10 cellular contexts compared by ENCODE assay signal in the genomic region with DNA sequence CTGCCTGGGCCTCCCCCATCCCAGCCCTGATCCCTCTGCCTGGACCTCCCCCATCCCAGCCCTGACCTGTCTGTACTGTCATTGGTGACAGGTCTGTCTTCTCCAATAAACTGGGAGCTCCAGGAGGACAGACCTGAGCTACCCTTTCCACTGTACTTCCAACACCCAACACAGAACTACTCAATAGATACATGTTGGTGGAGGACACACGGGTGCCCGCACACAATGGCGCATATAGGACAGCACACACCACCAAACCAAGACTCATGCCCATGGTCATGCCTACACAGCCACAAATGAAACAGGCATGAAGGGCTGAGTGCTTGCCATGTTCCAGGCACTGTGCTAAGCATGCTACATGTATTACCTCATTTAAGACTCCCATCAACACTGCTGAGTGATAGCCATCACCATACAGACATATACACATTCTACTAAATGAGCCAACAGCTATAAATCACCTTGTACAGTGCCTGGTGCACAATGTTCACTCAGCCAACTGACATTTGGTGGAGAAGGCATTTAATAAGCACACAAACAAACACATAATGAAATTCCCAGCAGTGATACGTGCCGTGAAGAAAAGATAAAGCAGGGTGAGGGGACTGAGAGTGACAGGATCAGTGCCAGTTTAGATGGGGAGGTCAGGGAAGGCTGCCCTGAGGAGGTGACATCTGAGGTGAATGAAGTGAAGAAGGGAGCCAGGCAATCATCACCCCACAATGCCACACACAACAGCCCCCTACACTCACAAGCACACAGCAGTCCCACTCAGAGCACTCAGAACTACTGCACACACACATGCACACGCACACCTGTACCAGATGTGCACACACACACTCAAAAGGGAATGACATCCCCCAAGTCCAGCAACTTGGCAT. TPM values are rescaled to one million over a fixed set of nuclear protein-coding genes. Genes with fewer than 3 reads are reported as not detected.
DNase-seq lines count a peak whose midpoint lies in the region; ATAC-seq, FAIRE-seq and TF ChIP-seq lines count a peak whose summit lies in the region.
"Had no signal": no experiment of that assay in that cellular context is flagged by ENCODE, and none has a peak within 500 bp of the region (broad histone marks: within the 10 kb centered on the region; RNA-seq: fewer than 3 reads in every experiment).

No MANE protein-coding gene starts in this region.

- H3K14ac ChIP-seq in H1 (ENCODE audit: insufficient read length), result no peak overlapping the region

- no peaks in the 10 kb centered on the region for H3K79me1 ChIP-seq in H1 (ENCODE audit: low read depth, low read length)

- no peak overlapping the region for H2BK20ac ChIP-seq in H1 (ENCODE audit: low read length)

- H3K27me3 ChIP-seq in PC-3 (ENCODE audit: low read length) (no peaks in the 10 kb centered on the region), H1 (replicated peaks in 1 of 4; ENCODE audit: control insufficient read depth in 3 of 4, extremely low read depth in 1 of 4, insufficient read depth in 3 of 4, low read length in 3 of 4) (peaks cover 0 to 17% (median 8%) of the 10 kb centered on the region in 4 experiments; a peak in 5 of 7 replicates), psoas muscle (ENCODE audit: insufficient read depth in 3 of 3, low read length in 2 of 3) (peaks cover 0 to 24% (median 12%) of the 10 kb centered on the region in 3 donors)

- H4K20me1 ChIP-seq in PC-3 (ENCODE audit: low read length) (no peaks in the 10 kb centered on the region), H1 (replicated peaks in 1 of 2; ENCODE audit: control insufficient read depth in 1 of 2, insufficient read depth in 2 of 2, low read length in 2 of 2) (peaks cover 0 to 2% of the 10 kb centered on the region in 2 experiments)

- WGBS in H1 (ENCODE audit: extremely low coverage in 1 of 2, insufficient coverage in 1 of 2, insufficient read length in 1 of 2, insufficient replicate concordance in 2 of 2, low coverage in 1 of 2, low lambda C conversion rate in 2 of 2, missing lambda C conversion rate in 1 of 2), 2 experiments, result 76% methylated on average over 6 of the region's 6 CpGs; no CpG with 5 or more reads in 1 of the 2 experiments
- WGBS in psoas muscle, 3 donors, result 63 to 68% (median 67%) methylated on average over 6 of the region's 6 CpGs

- no TSS peak for BruUV-seq in PC-3 (replicated peaks; lab: Mats Ljungman, UMichigan)

- no peak overlapping the region for H2AFZ ChIP-seq in PC-3 (ENCODE audit: low read length)
- H2AFZ ChIP-seq in H1 (ENCODE audit: low read length), result no peak overlapping the region

- H2BK12ac ChIP-seq in H1 (ENCODE audit: low read depth, low read length), result no peak overlapping the region; the same call in 1 of the 2 replicates

- H2BK5ac ChIP-seq in H1 (ENCODE audit: low read depth, low read length), result 0 out of 2 replicates have a peak overlapping the region, but pooled peaks have one; percentile 38

- ATAC-seq in PC-3, result no peak
- no peak for ATAC-seq in psoas muscle
- ATAC-seq in HG03520 (IDR thresholded peaks at IDR 0.05; ENCODE audit: unreplicated experiment), result no peak
- no peak for ATAC-seq in GM19328 (IDR thresholded peaks at IDR 0.05; ENCODE audit: unreplicated experiment)
- no peak for ATAC-seq in Right ventricle myocardium inferior

- H4K8ac ChIP-seq in H1 (ENCODE audit: extremely low read depth, insufficient read depth, low read length), result no peak overlapping the region

- H3K9me3 ChIP-seq in PC-3 (ENCODE audit: low read length), result no peaks in the 10 kb centered on the region
- H3K9me3 ChIP-seq in H1 (ENCODE audit: insufficient read depth in 2 of 2, low read depth in 1 of 2, low read length in 1 of 2), result no peaks in the 10 kb centered on the region
- H3K9me3 ChIP-seq in psoas muscle, result no peaks in the 10 kb centered on the region
- H3K9me3 ChIP-seq: thyroid gland had no signal

- no peaks in the 10 kb centered on the region for H3F3A ChIP-seq in PC-3 (ENCODE audit: low read length, unreplicated experiment)

- H3K9ac ChIP-seq in PC-3 (ENCODE audit: low read length), result no peak overlapping the region
- H3K9ac ChIP-seq in H1 (replicated peaks in 1 of 4; ENCODE audit: extremely low read depth in 1 of 4, low read depth in 3 of 4, low read length in 3 of 4), result no peak overlapping the region

- H3K36me3 ChIP-seq in PC-3 (ENCODE audit: low read depth, low read length), result no peaks in the 10 kb centered on the region
- H3K36me3 ChIP-seq in H1 (ENCODE audit: control insufficient read depth in 2 of 4, insufficient read depth in 4 of 4, low read length in 3 of 4), result no peaks in the 10 kb centered on the region
- H3K36me3 ChIP-seq in psoas muscle (ENCODE audit: insufficient read depth in 1 of 2, low read depth in 1 of 2), result no peaks in the 10 kb centered on the region
- H3K36me3 ChIP-seq: thyroid gland had no signal

- H4K5ac ChIP-seq in H1 (ENCODE audit: insufficient read length, low read depth, low read length), result no peak overlapping the region

- no peak for TF ChIP-seq CTCF in PC-3 (conservative IDR thresholded peaks at IDR 0.05; ENCODE audit: low read depth, low read length)
- no peak for TF ChIP-seq CTCF in H1 (IDR thresholded peaks at IDR 0.05; ENCODE audit: control extremely low read depth in 1 of 3, insufficient read depth in 1 of 3, low read depth in 1 of 3, low read length in 3 of 3)
- TF ChIP-seq CTCF in psoas muscle (IDR thresholded peaks at IDR 0.05), result no peak

- no peak overlapping the region for H3K23ac ChIP-seq in H1 (ENCODE audit: insufficient read length)

- no peak overlapping the region for H2AK5ac ChIP-seq in H1 (ENCODE audit: low read depth, low read length)

- H3K56ac ChIP-seq in H1 (replicated peaks; ENCODE audit: insufficient read length, low read depth, low read length), result no peak overlapping the region

- intact Hi-C loops in PC-3 (cut with micrococcal nuclease), result loop anchor here (1.0 kb wide), 1 partner anchor 23 kb away; no protein-coding TSS in a partner anchor
- intact Hi-C loops in psoas muscle (cut with DNase I), result loop anchor here (2.0 to 10.0 kb wide), 6 partner anchors 53 to 303 kb away; a partner anchor contains a TSS
- intact Hi-C loops in Right ventricle myocardium inferior (cut with DNase I), result loop anchor here (2.0 to 10.0 kb wide), 3 partner anchors 53 to 193 kb away; a partner anchor contains a TSS

- H3K27ac ChIP-seq in PC-3 (ENCODE audit: low read length) (no peak overlapping the region), H1 (ENCODE audit: low read depth, low read length) (no peak overlapping the region), psoas muscle (no peak overlapping the region)
- H3K27ac ChIP-seq: thyroid gland had no signal

- TF ChIP-seq POLR2A in GM12892 (IDR thresholded peaks at IDR 0.05; ENCODE audit: low read depth, low read length) (no peak), H1 (IDR thresholded peaks at IDR 0.05; ENCODE audit: control extremely low read depth in 1 of 2, low read depth in 2 of 2, low read length in 2 of 2) (no peak)

- POLR2A ChIA-PET in PC-3 (lab: Charles Lee; ENCODE audit: unreplicated experiment) (no interaction called here), H1 (lab: Charles Lee; ENCODE audit: partially characterized antibody) (interaction anchor here (0.7 to 1.9 kb wide), 4 partner anchors 16 to 64 kb away, joined by 3 to 6 read pairs (median 5); no protein-coding TSS in a partner anchor)

- H3K18ac ChIP-seq in H1 (ENCODE audit: extremely low read depth, low read length), result 0 out of 2 replicates have a peak overlapping the region, but pooled peaks have one; percentile 21

- H3K4ac ChIP-seq in H1 (replicated peaks; ENCODE audit: insufficient read length, low read depth, low read length), result no peak overlapping the region

- H3K9me2 ChIP-seq in PC-3 (replicated peaks; ENCODE audit: low read length), result no peaks in the 10 kb centered on the region

- peak overlapping the region; percentile 66; the same call in 1 of the 2 replicates for H3K4me3 ChIP-seq in PC-3 (ENCODE audit: low read length)
- peak overlapping the region; percentile 24 to 60 (median 52); a peak in 6 of 8 replicates for H3K4me3 ChIP-seq in H1 (ENCODE audit: extremely low read depth in 1 of 4, insufficient read depth in 2 of 4, low read depth in 3 of 4, low read length in 4 of 4)
- peak overlapping the region; percentile 49 for H3K4me3 ChIP-seq in psoas muscle
- H3K4me3 ChIP-seq: thyroid gland had no signal

- TF ChIP-seq EP300 in H1 (IDR thresholded peaks at IDR 0.05; ENCODE audit: borderline replicate concordance in 1 of 2, low read depth in 2 of 2, low read length in 2 of 2), result no peak

- H4K91ac ChIP-seq in H1 (replicated peaks; ENCODE audit: insufficient read length, low read length), result peak overlapping the region; percentile 83

- H3K4me1 ChIP-seq in PC-3 (ENCODE audit: insufficient read depth, low read length) (peaks cover 6% of the 10 kb centered on the region; the same call in 1 of the 2 replicates), H1 (replicated peaks in 1 of 4; ENCODE audit: control insufficient read depth in 3 of 4, insufficient read depth in 4 of 4, low read length in 3 of 4) (peaks cover 3 to 12% (median 9%) of the 10 kb centered on the region in 4 experiments; a peak in 6 of 7 replicates), psoas muscle (peaks cover 3% of the 10 kb centered on the region)

- H3K4me2 ChIP-seq in PC-3 (ENCODE audit: low read length), result peak overlapping the region; percentile 93; the same call in 1 of the 2 replicates
- peak overlapping the region; percentile 33 to 85 for H3K4me2 ChIP-seq in H1 (ENCODE audit: insufficient read depth in 1 of 2, low read depth in 2 of 2, low read length in 2 of 2)

- TF ChIP-seq RAD21 in H1 (IDR thresholded peaks at IDR 0.05 in 1 of 2, conservative IDR thresholded peaks at IDR 0.05 in 1 of 2; ENCODE audit: low read depth in 2 of 2, low read length in 2 of 2), result no peak

- FAIRE-seq in GM12892 (lab: Jason Lieb, UNC) (peak; percentile 88), H1 (lab: Jason Lieb, UNC) (no peak)

- H2BK15ac ChIP-seq in H1 (ENCODE audit: low read length), result peak overlapping the region; percentile 47; the same call in 1 of the 2 replicates

- peaks cover 3% of the 10 kb centered on the region; the same call in 1 of the 2 replicates for H3K23me2 ChIP-seq in H1 (ENCODE audit: low read depth, low read length)

- no peak overlapping the region for H2BK120ac ChIP-seq in H1 (replicated peaks; ENCODE audit: low read depth, low read length)

- H3K79me2 ChIP-seq in PC-3 (ENCODE audit: low read length), result no peaks in the 10 kb centered on the region
- H3K79me2 ChIP-seq in H1 (ENCODE audit: control insufficient read depth in 1 of 2, insufficient read depth in 2 of 2, low read length in 2 of 2), result no peaks in the 10 kb centered on the region

- CTCF ChIA-PET in PC-3 (lab: Charles Lee) (interaction anchor here (0.8 kb wide), 1 partner anchor 112 kb away, joined by 3 read pairs; no protein-coding TSS in a partner anchor), H1 (lab: Charles Lee; ENCODE audit: partially characterized antibody) (interaction anchor here (0.7 to 10.9 kb wide), 11 partner anchors 7 to 148 kb away, joined by 3 to 159 read pairs (median 6); no protein-coding TSS in a partner anchor)

- DNase-seq in GM12892 (ENCODE audit: insufficient read length) (no peak), PC-3 (no peak), H1 (ENCODE audit: low read depth in 1 of 2, low spot score in 2 of 2) (no peak), psoas muscle (peak in 1 of 2 donors; percentile 15), COLO668 (lab: John Stamatoyannopoulos, UW; ENCODE audit: unreplicated experiment) (no peak), Right ventricle myocardium inferior (ENCODE audit: missing footprints) (no peak)
- DNase-seq: NCI-H446 treated with DMSO at 0.1 percent for 48 hours had no signal

RNA-seq across cellular contexts. Expression of a gene that starts 0.9 kb away (rescaled TPM):
- polyA plus RNA-seq in GM12892 (2012; ENCODE audit: missing spikeins), result 21.0 TPM
- 1.4 and 2.4 TPM in 2 replicates for total RNA-seq in PC-3 (2014; rRNA removed)
- total RNA-seq in H1 (2021; fragmentation: NEBNext Ultra II Directional; extraction: Animal tissue kit (Norgen Biotek cat#: 25700)), result 6.1 and 7.2 TPM in 2 replicates
- polyA plus RNA-seq in H1 (2011; rRNA removed), result 5.0 and 7.3 TPM in 2 replicates
- polyA plus RNA-seq in H1 (2011; cell fraction: cytosol; rRNA removed), result 4.2 TPM
- 22.7 TPM for polyA plus RNA-seq in H1 (2011; cell fraction: nucleus; rRNA removed)
- 6.2 to 8.0 TPM (median 7.3 TPM) in 4 replicates for polyA plus RNA-seq in H1 (2012, experiment 1 of 2)
- 2.7 TPM for polyA plus RNA-seq in H1 (2012, experiment 2 of 2)
- 14.6 TPM for polyA plus RNA-seq in H1 (2013, experiment 1 of 2)
- polyA plus RNA-seq in H1 (2013, experiment 2 of 2), result 10.8 TPM
- polyA minus RNA-seq in H1 (2011; rRNA and poly(A)+ RNA removed), result 1.3 and 2.0 TPM in 2 replicates
- 1.3 TPM for polyA minus RNA-seq in H1 (2011; cell fraction: cytosol; rRNA and poly(A)+ RNA removed)
- polyA minus RNA-seq in H1 (2011; cell fraction: nucleus; rRNA and poly(A)+ RNA removed), result 5.9 TPM
- total RNA-seq in psoas muscle, result under 1 TPM; 0.30 to 0.86 (median 0.58) TPM
- under 1 TPM; 0.14 to 0.46 (median 0.26) TPM for polyA plus RNA-seq in psoas muscle
- total RNA-seq in Right ventricle myocardium inferior, result 1.5 TPM

RNA-seq across cellular contexts. Expression of a gene that starts 55.4 kb away (rescaled TPM):
- 3.2 TPM for polyA plus RNA-seq in GM12892 (2012; ENCODE audit: missing spikeins)
- total RNA-seq in PC-3 (2014; rRNA removed) (14.4 and 15.2 TPM in 2 replicates), psoas muscle (10 to 100 TPM in 2 of 4 donors, 1 to 10 TPM in 2; 8.7 to 11.2 (median 9.8) TPM), Right ventricle myocardium inferior (9.1 TPM)
- total RNA-seq in H1 (2021; fragmentation: NEBNext Ultra II Directional; extraction: Animal tissue kit (Norgen Biotek cat#: 25700)), result 27.0 and 28.6 TPM in 2 replicates
- polyA plus RNA-seq in H1 (2011; rRNA removed) (38.8 and 53.8 TPM in 2 replicates), psoas muscle (1 to 10 TPM; 6.4 to 8.4 (median 6.9) TPM)
- polyA plus RNA-seq in H1 (2011; cell fraction: cytosol; rRNA removed), result 27.7 TPM
- 31.4 TPM for polyA plus RNA-seq in H1 (2011; cell fraction: nucleus; rRNA removed)
- polyA plus RNA-seq in H1 (2012, experiment 1 of 2), result 12.2 to 27.2 TPM (median 24.2 TPM) in 4 replicates
- 22.8 TPM for polyA plus RNA-seq in H1 (2012, experiment 2 of 2)
- 13.2 TPM for polyA plus RNA-seq in H1 (2013, experiment 1 of 2)
- polyA plus RNA-seq in H1 (2013, experiment 2 of 2), result 11.9 TPM
- 41.6 and 41.8 TPM in 2 replicates for polyA minus RNA-seq in H1 (2011; rRNA and poly(A)+ RNA removed)
- 35.7 TPM for polyA minus RNA-seq in H1 (2011; cell fraction: cytosol; rRNA and poly(A)+ RNA removed)
- polyA minus RNA-seq in H1 (2011; cell fraction: nucleus; rRNA and poly(A)+ RNA removed), result 29.8 TPM
